In the genomic region with DNA sequence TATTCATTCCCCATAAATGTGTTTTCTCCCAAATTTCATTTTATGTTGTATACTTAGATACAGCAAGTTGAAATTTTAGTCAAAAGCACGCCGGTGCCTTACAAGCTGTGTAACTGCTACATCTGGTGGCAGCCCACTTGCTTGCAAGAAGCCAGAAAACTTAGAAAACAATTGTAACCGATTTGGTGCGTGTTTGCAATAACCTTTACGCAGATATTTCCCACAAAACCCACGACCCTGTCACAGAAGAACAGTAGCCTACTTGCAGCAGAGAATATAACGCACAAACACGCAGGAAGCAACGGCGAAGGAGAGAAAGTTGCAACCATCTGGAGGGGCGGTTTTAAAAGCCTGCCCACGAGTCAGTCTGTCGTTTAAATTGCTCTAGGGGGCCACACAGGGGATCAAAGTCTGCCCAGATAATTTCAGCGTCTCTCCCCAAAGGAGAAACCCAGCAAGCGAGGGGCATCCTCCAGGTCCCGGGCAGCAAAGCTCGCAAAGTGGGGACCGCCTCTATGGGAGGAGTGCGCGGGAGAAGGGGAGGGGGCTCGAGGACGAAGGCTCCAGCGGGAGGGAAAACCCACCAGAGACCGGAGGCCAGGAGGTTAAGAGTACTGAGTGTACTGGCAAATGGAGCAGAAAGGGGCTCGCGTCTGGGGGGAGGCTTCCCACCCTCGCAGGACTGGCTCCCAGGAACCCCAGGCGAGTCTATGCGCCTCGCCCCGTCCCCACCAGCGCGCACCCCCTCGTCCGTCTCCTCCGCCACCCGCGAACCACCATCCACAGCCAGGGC, we compare ENCODE assay signal across 8 cellular contexts. TPM values are rescaled to one million over a fixed set of nuclear protein-coding genes. Genes with fewer than 3 reads are reported as not detected.
DNase-seq lines count a peak whose midpoint lies in the region; ATAC-seq and TF ChIP-seq lines count a peak whose summit lies in the region.

No MANE protein-coding gene starts in this region.

- TF ChIP-seq POLR2A in adrenal gland (IDR thresholded peaks at IDR 0.05): peak in 1 of 2 donors; percentile 47

- peak overlapping the region; percentile 93 to 97 (median 96) for H3K4me3 Mint-ChIP-seq in CD4-positive, CD25-positive, alpha-beta regulatory T cell

- no peaks in the 10 kb centered on the region for H3K9me3 Mint-ChIP-seq in CD4-positive, CD25-positive, alpha-beta regulatory T cell

- intact Hi-C loops in adrenal gland (cut with DNase I) (loop anchor here (2.0 to 10.0 kb wide), 3 partner anchors 185 to 253 kb away; no protein-coding TSS in a partner anchor), left ventricle myocardium inferior (cut with micrococcal nuclease) (loop anchor here (10.0 kb wide), 1 partner anchor 185 kb away; no protein-coding TSS in a partner anchor), posterior vena cava (cut with DNase I) (loop anchor here in 1 of 2 donors (5.0 to 10.0 kb wide), 2 partner anchors 187 to 255 kb away; no protein-coding TSS in a partner anchor)

- ATAC-seq in CD4-positive, CD25-positive, alpha-beta regulatory T cell (ENCODE audit: low read depth in 2 of 2): peak; percentile 13 to 15
- ATAC-seq in GM19351 (IDR thresholded peaks at IDR 0.05; ENCODE audit: unreplicated experiment): peak; percentile 15

- H3K36me3 Mint-ChIP-seq in CD4-positive, CD25-positive, alpha-beta regulatory T cell: no peaks in the 10 kb centered on the region

- H3K27ac ChIP-seq in CD4-positive, CD25-positive, alpha-beta regulatory T cell (ENCODE audit: insufficient read depth, low read length, poor library complexity, severe bottlenecking): peak overlapping the region; percentile 89
- H3K27ac ChIP-seq in adrenal gland (peak overlapping the region in 4 of 5 donors; percentile 93 to 99 (median 98)), left ventricle myocardium inferior (replicated peaks) (peak overlapping the region; percentile 96)

- no peaks in the 10 kb centered on the region for H3K9me3 ChIP-seq in CD4-positive, CD25-positive, alpha-beta regulatory T cell (ENCODE audit: control insufficient read depth in 2 of 2, low read length in 2 of 2)
- H3K9me3 ChIP-seq in adrenal gland (replicated peaks in 1 of 3) (no peaks in the 10 kb centered on the region), left ventricle myocardium inferior (replicated peaks) (no peaks in the 10 kb centered on the region)

- peaks cover 4% of the 10 kb centered on the region for H3K27me3 Mint-ChIP-seq in CD4-positive, CD25-positive, alpha-beta regulatory T cell

- H3K36me3 ChIP-seq in CD4-positive, CD25-positive, alpha-beta regulatory T cell (ENCODE audit: control insufficient read depth, insufficient read depth, low read length): no peaks in the 10 kb centered on the region
- H3K36me3 ChIP-seq in adrenal gland (replicated peaks in 1 of 2) (no peaks in the 10 kb centered on the region), left ventricle myocardium inferior (no peaks in the 10 kb centered on the region)

- in situ Hi-C loops in KBM-7 (cut with MboI; ENCODE audit: low pct_unique_long_range_greater_than_20kb, low sequenced_read_pairs): no loop called here

- H3K4me1 ChIP-seq in CD4-positive, CD25-positive, alpha-beta regulatory T cell (ENCODE audit: control insufficient read depth, insufficient read depth, low read length, poor library complexity, severe bottlenecking): peaks cover 48% of the 10 kb centered on the region
- H3K4me1 ChIP-seq in adrenal gland (replicated peaks in 1 of 2) (peaks cover 12 to 45% of the 10 kb centered on the region in 2 donors), left ventricle myocardium inferior (peaks cover 50% of the 10 kb centered on the region)

- 0 to 2% (median 1%) methylated on average over 25 to 38 of the region's 38 CpGs for WGBS in adrenal gland, 4 donors

- peak overlapping the region; percentile 99 for H3K4me3 ChIP-seq in CD4-positive, CD25-positive, alpha-beta regulatory T cell (ENCODE audit: low read depth, low read length)
- H3K4me3 ChIP-seq in adrenal gland (peak overlapping the region; percentile 12 to 87 (median 66)), left ventricle myocardium inferior (peak overlapping the region; percentile 83)

- TF ChIP-seq CTCF in adrenal gland (IDR thresholded peaks at IDR 0.05): peak; percentile 36 to 71 (median 49)
- peak; percentile 50 for TF ChIP-seq CTCF in left ventricle myocardium inferior (IDR thresholded peaks at IDR 0.05; ENCODE audit: borderline replicate concordance)

- H3K27me3 ChIP-seq in CD4-positive, CD25-positive, alpha-beta regulatory T cell (ENCODE audit: control insufficient read depth, insufficient read depth, low read length): no peaks in the 10 kb centered on the region
- H3K27me3 ChIP-seq in adrenal gland (no peaks in the 10 kb centered on the region), left ventricle myocardium inferior (ENCODE audit: low read depth) (no peaks in the 10 kb centered on the region)

- peak; percentile 50 to 78 (median 75) for DNase-seq in CD4-positive, CD25-positive, alpha-beta regulatory T cell
- DNase-seq in KBM-7 (peak; percentile 77), T follicular helper cell (ENCODE audit: low read depth) (peak; percentile 50), adrenal gland (peak; percentile 53 to 81 (median 63)), left ventricle myocardium inferior (peak; percentile 40), posterior vena cava (ENCODE audit: low spot score) (peak; percentile 86), ureter (ENCODE audit: low spot score) (peak; percentile 52)

- peak overlapping the region; percentile 89 to 92 (median 90) for H3K27ac Mint-ChIP-seq in CD4-positive, CD25-positive, alpha-beta regulatory T cell

- peaks cover 38 to 79% (median 62%) of the 10 kb centered on the region in 4 donors for H3K4me1 Mint-ChIP-seq in CD4-positive, CD25-positive, alpha-beta regulatory T cell

RNA-seq across cellular contexts. Expression of gene TLK1, which starts 1.2 kb away (rescaled TPM):
- total RNA-seq in CD4-positive, CD25-positive, alpha-beta regulatory T cell: 179 TPM
- polyA plus RNA-seq in CD4-positive, CD25-positive, alpha-beta regulatory T cell: 10 to 100 TPM; 33.9 to 69.2 (median 45.0) TPM
- 10 to 100 TPM; 25.7 to 84.0 (median 60.7) TPM for total RNA-seq in adrenal gland
- polyA plus RNA-seq in adrenal gland: 10 to 100 TPM; 16.5 to 41.4 (median 27.6) TPM
- 26.3 TPM for total RNA-seq in left ventricle myocardium inferior
- total RNA-seq in posterior vena cava: 10 to 100 TPM; 48.6 to 55.3 TPM
- total RNA-seq in ureter: 69.6 TPM

Comparison
In these comparisons a context has a peak if more than half of its experiments do, and no peak if none do; other contexts are left out.
1. Peak in every context shown above with its lines: DNase-seq, ATAC-seq, H3K4me3 ChIP-seq and H3K27ac ChIP-seq.